In the genomic region with DNA sequence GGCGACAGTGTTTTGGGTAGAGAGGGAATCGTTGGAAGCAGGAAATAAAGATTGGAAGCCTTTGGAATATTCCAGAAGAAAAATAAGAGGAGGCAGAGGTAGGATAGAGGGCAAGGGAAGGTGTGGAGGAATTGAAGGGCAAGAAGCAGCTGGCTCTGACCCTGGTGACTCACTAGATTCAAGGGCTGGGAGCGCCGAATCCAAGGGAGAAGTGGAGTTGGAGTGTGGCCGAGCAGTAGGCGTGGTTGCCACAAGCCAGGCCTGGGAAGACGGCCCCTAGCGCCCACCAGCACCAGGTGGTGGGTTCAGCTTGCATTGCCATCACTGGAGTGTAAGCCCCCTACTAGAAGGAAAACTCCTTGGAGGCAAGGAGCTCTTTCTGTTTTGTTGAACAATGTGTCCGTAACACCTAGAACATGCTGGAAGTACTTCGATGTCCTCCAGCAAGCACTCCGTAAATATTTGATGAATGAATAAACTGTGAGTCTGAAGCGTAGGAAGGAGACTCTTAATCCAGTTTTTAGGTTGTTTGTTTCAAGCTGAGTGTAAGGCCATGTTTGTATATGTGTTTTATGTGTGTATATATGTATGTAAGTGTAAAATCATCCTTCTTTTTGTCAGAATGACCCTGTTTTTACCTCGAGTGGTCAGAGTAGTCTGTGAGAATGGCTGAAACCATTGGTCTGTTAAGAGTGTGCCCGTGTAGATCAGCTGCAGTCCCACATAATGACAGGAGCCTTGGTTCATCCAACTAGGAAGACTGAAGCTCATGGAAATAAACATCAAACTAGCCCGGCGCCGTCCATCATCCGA, we compare ENCODE assay signal across 1 cellular context.
A peak's percentile ranks its signal among the peaks of the same experiment; 100 is the strongest.
TF ChIP-seq lines count a peak whose summit lies in the region.

No MANE protein-coding gene starts in this region.

TF ChIP-seq in A549, 52 proteins besides CTCF, POLR2A, EP300 and RAD21 (continued from another document):
- TF ChIP-seq, protein P1, sequence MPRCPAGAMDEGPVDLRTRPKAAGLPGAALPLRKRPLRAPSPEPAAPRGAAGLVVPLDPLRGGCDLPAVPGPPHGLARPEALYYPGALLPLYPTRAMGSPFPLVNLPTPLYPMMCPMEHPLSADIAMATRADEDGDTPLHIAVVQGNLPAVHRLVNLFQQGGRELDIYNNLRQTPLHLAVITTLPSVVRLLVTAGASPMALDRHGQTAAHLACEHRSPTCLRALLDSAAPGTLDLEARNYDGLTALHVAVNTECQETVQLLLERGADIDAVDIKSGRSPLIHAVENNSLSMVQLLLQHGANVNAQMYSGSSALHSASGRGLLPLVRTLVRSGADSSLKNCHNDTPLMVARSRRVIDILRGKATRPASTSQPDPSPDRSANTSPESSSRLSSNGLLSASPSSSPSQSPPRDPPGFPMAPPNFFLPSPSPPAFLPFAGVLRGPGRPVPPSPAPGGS (IDR thresholded peaks at IDR 0.05), result no peak
- TF ChIP-seq, protein P2, sequence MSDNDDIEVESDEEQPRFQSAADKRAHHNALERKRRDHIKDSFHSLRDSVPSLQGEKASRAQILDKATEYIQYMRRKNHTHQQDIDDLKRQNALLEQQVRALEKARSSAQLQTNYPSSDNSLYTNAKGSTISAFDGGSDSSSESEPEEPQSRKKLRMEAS (IDR thresholded peaks at IDR 0.05), result peak; percentile 84
- TF ChIP-seq SMC3 (IDR thresholded peaks at IDR 0.05) (no peak), CBX8 (IDR thresholded peaks at IDR 0.05) (no peak), FOSL2 (IDR thresholded peaks at IDR 0.05) (peak; percentile 57), FOSL2 (CRISPR knock-in tag; IDR thresholded peaks at IDR 0.05) (peak; percentile 70)
